Comparison of ENCODE assay signal across 1 cellular context in genomic region chr9:131995382-131995781, GRCh38.
TF ChIP-seq lines count a peak whose summit lies in the region.

No MANE protein-coding gene starts in this region.

TF ChIP-seq in K562, 482 proteins besides CTCF, POLR2A, EP300 and RAD21 (continued from another document):
- no peak for TF ChIP-seq SNAPC5 (CRISPR knock-in tag; IDR thresholded peaks at IDR 0.05)
- no peak for TF ChIP-seq HBP1 (CRISPR knock-in tag; IDR thresholded peaks at IDR 0.05)
- no peak for TF ChIP-seq MITF (IDR thresholded peaks at IDR 0.05)
- TF ChIP-seq ZNF785 (CRISPR knock-in tag; IDR thresholded peaks at IDR 0.05), result no peak
- no peak for TF ChIP-seq ZC3H4 (CRISPR knock-in tag; IDR thresholded peaks at IDR 0.05; ENCODE audit: borderline replicate concordance)
- TF ChIP-seq MAFF (IDR thresholded peaks at IDR 0.05; ENCODE audit: low read length), result peak; percentile 7; the same call in 1 of the 2 replicates
- TF ChIP-seq PTTG1 (tag; IDR thresholded peaks at IDR 0.05; ENCODE audit: low read depth), result no peak
- TF ChIP-seq ID3 (CRISPR knock-in tag; IDR thresholded peaks at IDR 0.05), result no peak
- no peak for TF ChIP-seq ID3 (tag; IDR thresholded peaks at IDR 0.05)
- no peak for TF ChIP-seq TBL1XR1 (IDR thresholded peaks at IDR 0.05; ENCODE audit: low read length in 2 of 2)
- no peak for TF ChIP-seq KAT8 (IDR thresholded peaks at IDR 0.05; ENCODE audit: low read depth)
- peak; percentile 24; the same call in 1 of the 2 replicates for TF ChIP-seq ARID1B (IDR thresholded peaks at IDR 0.05)
- TF ChIP-seq SMARCA5 (IDR thresholded peaks at IDR 0.05), result no peak
- no peak for TF ChIP-seq RBM15 (IDR thresholded peaks at IDR 0.05; ENCODE audit: insufficient read depth, low read length)
- peak; percentile 56; the same call in 1 of the 2 replicates for TF ChIP-seq MAFK (IDR thresholded peaks at IDR 0.05; ENCODE audit: low read length)
- peak; percentile 83 for TF ChIP-seq FOSL1 (tag; conservative IDR thresholded peaks at IDR 0.05)
- TF ChIP-seq SMAD2 (IDR thresholded peaks at IDR 0.05; ENCODE audit: low read depth, low read length), result no peak
- TF ChIP-seq ARID4B (CRISPR knock-in tag; IDR thresholded peaks at IDR 0.05), result no peak
- peak; percentile 61 for TF ChIP-seq ZNF316 (IDR thresholded peaks at IDR 0.05)
- no peak for TF ChIP-seq ZNF592 (IDR thresholded peaks at IDR 0.05)
- TF ChIP-seq STAT6 (CRISPR knock-in tag; IDR thresholded peaks at IDR 0.05), result no peak
- TF ChIP-seq ATF3 (IDR thresholded peaks at IDR 0.05), result peak; percentile 39; the same call in 1 of the 2 replicates
- TF ChIP-seq ATF3 (CRISPR knock-in tag; conservative IDR thresholded peaks at IDR 0.05), result no peak
- TF ChIP-seq ARNT (IDR thresholded peaks at IDR 0.05), result no peak
